1 cellular context compared by ENCODE assay signal in the genomic region with DNA sequence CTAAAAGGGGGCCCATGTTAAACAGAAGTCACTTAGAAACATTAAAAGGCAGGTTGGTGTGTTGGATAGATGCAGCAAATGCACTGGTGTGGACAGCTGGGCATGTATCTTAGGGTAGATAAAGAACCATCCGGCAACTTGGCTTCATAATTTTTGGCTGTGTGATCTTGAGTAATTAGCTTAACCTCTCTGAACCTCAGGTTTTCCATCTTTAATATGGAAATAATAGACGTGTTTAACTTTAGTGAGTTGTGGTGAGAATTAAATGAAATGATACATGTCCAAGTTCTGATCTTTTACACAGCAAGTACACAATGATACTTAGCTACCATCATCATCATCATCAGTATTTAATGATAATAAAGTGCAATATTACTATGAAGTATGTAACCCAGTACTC.
TF ChIP-seq lines count a peak whose summit lies in the region.

No MANE protein-coding gene starts in this region.

TF ChIP-seq in IMR-90, 13 proteins besides CTCF, POLR2A, EP300 and RAD21:
- TF ChIP-seq FOS (IDR thresholded peaks at IDR 0.05; ENCODE audit: low read depth, low read length) (no peak), USF2 (IDR thresholded peaks at IDR 0.05; ENCODE audit: low read depth, low read length) (no peak), CHD1 (IDR thresholded peaks at IDR 0.05; ENCODE audit: low read depth, low read length) (no peak), NFE2L2 (IDR thresholded peaks at IDR 0.05; ENCODE audit: low read depth, low read length) (no peak), MAFK (IDR thresholded peaks at IDR 0.05; ENCODE audit: low read depth, low read length) (no peak), BHLHE40 (IDR thresholded peaks at IDR 0.05; ENCODE audit: low read depth, low read length) (no peak), SMC3 (IDR thresholded peaks at IDR 0.05; ENCODE audit: low read depth, low read length) (no peak), ELK1 (IDR thresholded peaks at IDR 0.05; ENCODE audit: borderline replicate concordance, low read depth, low read length) (no peak), RCOR1 (IDR thresholded peaks at IDR 0.05; ENCODE audit: insufficient replicate concordance, low read length) (no peak), RFX5 (IDR thresholded peaks at IDR 0.05; ENCODE audit: low read depth, low read length) (no peak), CEBPB (IDR thresholded peaks at IDR 0.05; ENCODE audit: low read depth, low read length) (no peak), MXI1 (IDR thresholded peaks at IDR 0.05; ENCODE audit: borderline replicate concordance, low read depth, low read length) (no peak), MAZ (IDR thresholded peaks at IDR 0.05; ENCODE audit: borderline replicate concordance, low read depth, low read length) (no peak)
